ENCODE assay signal across 8 cellular contexts in genomic region chr1:164660415-164661174, GRCh38.
DNase-seq lines count a peak whose midpoint lies in the region; ATAC-seq and TF ChIP-seq lines count a peak whose summit lies in the region.

No MANE protein-coding gene starts in this region.

- H3K4me3 ChIP-seq in heart left ventricle (no peak overlapping the region), BE2C (ENCODE audit: low read depth, low read length) (no peak overlapping the region)

- TF ChIP-seq CTCF in heart left ventricle (IDR thresholded peaks at IDR 0.05), result no peak
- TF ChIP-seq CTCF in BE2C (IDR thresholded peaks at IDR 0.05; ENCODE audit: low read depth, low read length), result no peak

- no peak for TF ChIP-seq POLR2A in heart left ventricle (IDR thresholded peaks at IDR 0.05)

- WGBS in heart left ventricle, 4 donors, result 63 to 66% (median 65%) methylated on average over 2 of the region's 2 CpGs

- DNase-seq in NCI-H1694 treated with DMSO at 0.1 percent for 48 hours (lab: John Stamatoyannopoulos, UW), result peak; percentile 9
- no peak for DNase-seq in NCI-H1694 (lab: John Stamatoyannopoulos, UW)
- peak; percentile 65 to 96 for DNase-seq in NOMO-1 (lab: John Stamatoyannopoulos, UW; ENCODE audit: unreplicated experiment in 2 of 2)
- no peak for DNase-seq in heart left ventricle
- DNase-seq in amniotic stem cell (lab: John Stamatoyannopoulos, UW), result no peak
- DNase-seq in BE2C, result no peak
- no peak for DNase-seq in activated CD8-positive, alpha-beta memory T cell treated with anti-CD3 and anti-CD28 coated beads for 24 hours

- peak overlapping the region in 2 of 12 donors; percentile 5 to 7 for H3K27ac ChIP-seq in heart left ventricle

- peaks cover 0 to 49% (median 23%) of the 10 kb centered on the region in 12 donors for H3K4me1 ChIP-seq in heart left ventricle
- no peaks in the 10 kb centered on the region for H3K4me1 ChIP-seq in BE2C

- H3K9me3 ChIP-seq in heart left ventricle (no peaks in the 10 kb centered on the region), BE2C (no peaks in the 10 kb centered on the region)

- intact Hi-C loops in heart left ventricle (cut with DNase I), result no loop called here

- no peaks in the 10 kb centered on the region for H3K27me3 ChIP-seq in heart left ventricle
- H3K27me3 ChIP-seq in BE2C, result no peaks in the 10 kb centered on the region

- ATAC-seq in HG02642 (IDR thresholded peaks at IDR 0.05; ENCODE audit: poor library complexity, unreplicated experiment), result peak; percentile 58
- peak in 3 of 4 donors; percentile 47 to 50 (median 49) for ATAC-seq in heart left ventricle

- H3K36me3 ChIP-seq in heart left ventricle, result no peaks in the 10 kb centered on the region
- H3K36me3 ChIP-seq in BE2C, result no peaks in the 10 kb centered on the region

Comparison
In these comparisons a context has a peak if more than half of its experiments do, and no peak if none do; other contexts are left out.
1. DNase-seq: peak in NCI-H1694 treated with DMSO at 0.1 percent for 48 hours (single experiment) and NOMO-1 (2 of 2); none in NCI-H1694 (single experiment), heart left ventricle (0 of 5), amniotic stem cell (single experiment), BE2C (single experiment) and activated CD8-positive, alpha-beta memory T cell treated with anti-CD3 and anti-CD28 coated beads for 24 hours (single experiment).